Comparison of ENCODE assay signal across 8 cellular contexts in the genomic region with DNA sequence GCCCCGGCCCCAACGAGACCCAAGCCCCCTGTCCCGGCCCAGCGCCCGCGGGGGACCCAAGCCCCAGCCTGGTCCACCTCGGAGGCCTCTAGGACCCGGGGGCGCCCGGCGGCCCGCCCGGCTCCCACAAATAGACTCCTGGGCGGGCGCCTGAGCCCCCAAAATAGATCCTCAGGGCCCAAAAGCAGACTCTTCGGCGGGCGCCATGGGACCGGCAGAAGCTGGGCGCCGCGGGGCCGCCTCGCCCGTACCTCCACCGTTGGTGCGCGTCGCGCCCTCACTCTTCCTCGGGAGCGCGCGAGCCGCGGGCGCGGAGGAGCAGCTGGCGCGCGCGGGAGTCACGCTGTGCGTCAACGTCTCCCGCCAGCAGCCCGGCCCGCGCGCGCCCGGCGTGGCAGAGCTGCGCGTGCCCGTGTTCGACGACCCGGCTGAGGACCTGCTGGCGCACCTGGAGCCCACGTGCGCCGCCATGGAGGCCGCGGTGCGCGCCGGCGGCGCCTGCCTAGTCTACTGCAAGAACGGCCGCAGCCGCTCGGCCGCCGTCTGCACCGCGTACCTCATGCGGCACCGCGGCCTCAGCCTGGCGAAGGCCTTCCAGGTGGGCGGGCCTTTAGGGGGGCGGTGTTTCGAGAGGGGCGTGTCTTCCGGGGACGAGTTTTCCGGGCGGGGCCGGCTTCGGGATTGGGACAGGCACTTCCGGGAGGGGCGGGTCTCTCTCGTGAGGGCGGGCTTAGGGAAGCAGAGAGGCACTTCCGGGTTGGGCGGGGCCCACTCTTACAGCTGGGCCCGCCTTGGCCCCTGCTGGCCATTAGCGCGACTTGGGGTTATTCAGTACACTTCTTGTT. TPM values are rescaled to one million over a fixed set of nuclear protein-coding genes. Genes with fewer than 3 reads are reported as not detected.
DNase-seq lines count a peak whose midpoint lies in the region; ATAC-seq, FAIRE-seq and TF ChIP-seq lines count a peak whose summit lies in the region.

No MANE protein-coding gene starts in this region.

- H3K79me2 ChIP-seq in Loucy (ENCODE audit: insufficient read depth, low read length) (peaks cover 76% of the 10 kb centered on the region), neural cell (replicated peaks; ENCODE audit: insufficient read depth, low read length) (no peaks in the 10 kb centered on the region)

- H3K27me3 ChIP-seq in Loucy (ENCODE audit: insufficient read depth, low read length, poor library complexity, severe bottlenecking) (no peaks in the 10 kb centered on the region), RWPE2 (ENCODE audit: insufficient read depth, poor library complexity, severe bottlenecking) (no peaks in the 10 kb centered on the region), neural cell (ENCODE audit: insufficient read depth, low read depth, low read length) (no peaks in the 10 kb centered on the region)

- TF ChIP-seq CTCF in Loucy (conservative IDR thresholded peaks at IDR 0.05; ENCODE audit: low read length) = 0 out of 2 replicates have a peak, but pooled peaks have one; percentile 18
- TF ChIP-seq CTCF in RWPE2 (IDR thresholded peaks at IDR 0.05; ENCODE audit: poor library complexity, severe bottlenecking) = peak; percentile 18
- TF ChIP-seq CTCF in fibroblast of the aortic adventitia (IDR thresholded peaks at IDR 0.05; ENCODE audit: insufficient read depth, low read length) = peak; percentile 40
- TF ChIP-seq CTCF in neural cell (IDR thresholded peaks at IDR 0.05; ENCODE audit: poor library complexity, severe bottlenecking) = peak; percentile 35

- peak; percentile 68 for ATAC-seq in RWPE2 (ENCODE audit: low read depth)
- peak; percentile 64 for ATAC-seq in stimulated activated naive CD8-positive, alpha-beta T cell treated with anti-CD3 and anti-CD28 coated beads, Interleukin-15, amount 100 ng/mL, for 72 hours

- H3K4me1 ChIP-seq in Loucy (ENCODE audit: insufficient read depth, low read length, poor library complexity, severe bottlenecking) = peaks cover 47% of the 10 kb centered on the region
- peaks cover 20% of the 10 kb centered on the region for H3K4me1 ChIP-seq in RWPE2 (ENCODE audit: insufficient read depth, poor library complexity, severe bottlenecking)

- DNase-seq in ELR (ENCODE audit: low read depth) (peak; percentile 99), H54 (ENCODE audit: insufficient read length, low spot score) (peak; percentile 78), RWPE2 (ENCODE audit: low spot score) (peak; percentile 98), fibroblast of the aortic adventitia (ENCODE audit: low read depth) (peak; percentile 96)
- DNase-seq in activated effector memory CD4-positive, alpha-beta T cell treated with Interleukin-2 at 50 U/mL for 16 hours = peak; percentile 99
- peak; percentile 99 for DNase-seq in stimulated activated naive CD8-positive, alpha-beta T cell treated with anti-CD3 and anti-CD28 coated beads, Interleukin-15, amount 100 ng/mL, for 72 hours

- H3K9ac ChIP-seq in Loucy (ENCODE audit: low read depth, low read length, poor library complexity, severe bottlenecking) (peak overlapping the region; percentile 98), neural cell (ENCODE audit: low read length) (peak overlapping the region; percentile 91)

- H3F3A ChIP-seq in Loucy (ENCODE audit: low read depth) (no peaks in the 10 kb centered on the region), neural cell (ENCODE audit: insufficient read depth, low read length, poor library complexity, severe bottlenecking) (no peaks in the 10 kb centered on the region)

- peak overlapping the region; percentile 79 for H3K27ac ChIP-seq in RWPE2 (ENCODE audit: poor library complexity, severe bottlenecking)
- peak overlapping the region; percentile 92 for H3K27ac ChIP-seq in neural cell (ENCODE audit: low read length)

- peaks cover 83% of the 10 kb centered on the region for H3K4me1 Mint-ChIP-seq in stimulated activated naive CD8-positive, alpha-beta T cell treated with anti-CD3 and anti-CD28 coated beads, Interleukin-15, amount 100 ng/mL, for 72 hours

- peak; percentile 61 for TF ChIP-seq POLR2A in H54 (IDR thresholded peaks at IDR 0.05; ENCODE audit: low read depth, low read length)

- TF ChIP-seq RAD21 in neural cell (conservative IDR thresholded peaks at IDR 0.05) = no peak

- peak overlapping the region; percentile 63 for H2AFZ ChIP-seq in Loucy (ENCODE audit: low read length)
- peak overlapping the region; percentile 40 for H2AFZ ChIP-seq in neural cell (ENCODE audit: low read depth, low read length)

- H3K4me3 Mint-ChIP-seq in stimulated activated naive CD8-positive, alpha-beta T cell treated with anti-CD3 and anti-CD28 coated beads, Interleukin-15, amount 100 ng/mL, for 72 hours = peak overlapping the region; percentile 89 to 96

- H3K9me3 ChIP-seq in Loucy (ENCODE audit: insufficient read depth, low read depth, low read length) (no peaks in the 10 kb centered on the region), RWPE2 (ENCODE audit: severe bottlenecking) (no peaks in the 10 kb centered on the region), neural cell (ENCODE audit: low read length) (no peaks in the 10 kb centered on the region)

- H4K20me1 ChIP-seq in Loucy (ENCODE audit: insufficient read depth, low read length, poor library complexity, severe bottlenecking) (peaks cover 25% of the 10 kb centered on the region), neural cell (ENCODE audit: insufficient read depth) (no peaks in the 10 kb centered on the region)

- peak overlapping the region; percentile 87 for H3K4me3 ChIP-seq in Loucy (ENCODE audit: low read length, poor library complexity, severe bottlenecking)
- H3K4me3 ChIP-seq in RWPE2 (ENCODE audit: severe bottlenecking) = peak overlapping the region; percentile 82
- H3K4me3 ChIP-seq in fibroblast of the aortic adventitia (ENCODE audit: low read depth, low read length) = peak overlapping the region; percentile 74
- peak overlapping the region; percentile 91 for H3K4me3 ChIP-seq in neural cell (ENCODE audit: low read length)

- no peaks in the 10 kb centered on the region for H3K9me3 Mint-ChIP-seq in stimulated activated naive CD8-positive, alpha-beta T cell treated with anti-CD3 and anti-CD28 coated beads, Interleukin-15, amount 100 ng/mL, for 72 hours

- H3K9me2 ChIP-seq in Loucy (replicated peaks; ENCODE audit: low read depth, low read length) = no peaks in the 10 kb centered on the region
- H3K9me2 ChIP-seq in neural cell (ENCODE audit: insufficient read depth, low read length) = no peaks in the 10 kb centered on the region

- peak overlapping the region; percentile 94 to 96 for H3K27ac Mint-ChIP-seq in stimulated activated naive CD8-positive, alpha-beta T cell treated with anti-CD3 and anti-CD28 coated beads, Interleukin-15, amount 100 ng/mL, for 72 hours

- no peaks in the 10 kb centered on the region for H3K27me3 Mint-ChIP-seq in stimulated activated naive CD8-positive, alpha-beta T cell treated with anti-CD3 and anti-CD28 coated beads, Interleukin-15, amount 100 ng/mL, for 72 hours

- peak; percentile 80 for TF ChIP-seq EP300 in neural cell (conservative IDR thresholded peaks at IDR 0.05; ENCODE audit: poor library complexity, severe bottlenecking)

- no peak for FAIRE-seq in H54 (lab: Jason Lieb, UNC)

- H3K36me3 ChIP-seq in Loucy (ENCODE audit: insufficient read depth, low read length) (peaks cover 4% of the 10 kb centered on the region; the same call in 1 of the 2 replicates), RWPE2 (ENCODE audit: low read depth) (no peaks in the 10 kb centered on the region), neural cell (ENCODE audit: insufficient read depth, low read length) (no peaks in the 10 kb centered on the region)

- peak overlapping the region; percentile 89 for H3K4me2 ChIP-seq in Loucy (ENCODE audit: low read depth, low read length, poor library complexity, severe bottlenecking)
- H3K4me2 ChIP-seq in neural cell (ENCODE audit: low read length) = peak overlapping the region; percentile 57

TF ChIP-seq in neural cell, 6 proteins besides CTCF, POLR2A, EP300 and RAD21:
- TF ChIP-seq, protein P1, sequence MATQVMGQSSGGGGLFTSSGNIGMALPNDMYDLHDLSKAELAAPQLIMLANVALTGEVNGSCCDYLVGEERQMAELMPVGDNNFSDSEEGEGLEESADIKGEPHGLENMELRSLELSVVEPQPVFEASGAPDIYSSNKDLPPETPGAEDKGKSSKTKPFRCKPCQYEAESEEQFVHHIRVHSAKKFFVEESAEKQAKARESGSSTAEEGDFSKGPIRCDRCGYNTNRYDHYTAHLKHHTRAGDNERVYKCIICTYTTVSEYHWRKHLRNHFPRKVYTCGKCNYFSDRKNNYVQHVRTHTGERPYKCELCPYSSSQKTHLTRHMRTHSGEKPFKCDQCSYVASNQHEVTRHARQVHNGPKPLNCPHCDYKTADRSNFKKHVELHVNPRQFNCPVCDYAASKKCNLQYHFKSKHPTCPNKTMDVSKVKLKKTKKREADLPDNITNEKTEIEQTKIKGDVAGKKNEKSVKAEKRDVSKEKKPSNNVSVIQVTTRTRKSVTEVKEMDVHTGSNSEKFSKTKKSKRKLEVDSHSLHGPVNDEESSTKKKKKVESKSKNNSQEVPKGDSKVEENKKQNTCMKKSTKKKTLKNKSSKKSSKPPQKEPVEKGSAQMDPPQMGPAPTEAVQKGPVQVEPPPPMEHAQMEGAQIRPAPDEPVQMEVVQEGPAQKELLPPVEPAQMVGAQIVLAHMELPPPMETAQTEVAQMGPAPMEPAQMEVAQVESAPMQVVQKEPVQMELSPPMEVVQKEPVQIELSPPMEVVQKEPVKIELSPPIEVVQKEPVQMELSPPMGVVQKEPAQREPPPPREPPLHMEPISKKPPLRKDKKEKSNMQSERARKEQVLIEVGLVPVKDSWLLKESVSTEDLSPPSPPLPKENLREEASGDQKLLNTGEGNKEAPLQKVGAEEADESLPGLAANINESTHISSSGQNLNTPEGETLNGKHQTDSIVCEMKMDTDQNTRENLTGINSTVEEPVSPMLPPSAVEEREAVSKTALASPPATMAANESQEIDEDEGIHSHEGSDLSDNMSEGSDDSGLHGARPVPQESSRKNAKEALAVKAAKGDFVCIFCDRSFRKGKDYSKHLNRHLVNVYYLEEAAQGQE (IDR thresholded peaks at IDR 0.05; ENCODE audit: borderline replicate concordance) = peak; percentile 12
- TF ChIP-seq POLR2AphosphoS5 (IDR thresholded peaks at IDR 0.05) (peak; percentile 70), TAF1 (IDR thresholded peaks at IDR 0.05; ENCODE audit: low read depth) (no peak), SMC3 (conservative IDR thresholded peaks at IDR 0.05; ENCODE audit: poor library complexity) (peak; percentile 30), MXI1 (conservative IDR thresholded peaks at IDR 0.05; ENCODE audit: poor library complexity, severe bottlenecking) (peak; percentile 100)

RNA-seq across cellular contexts. Expression of a gene that starts 0.5 kb away (rescaled TPM):
- 3.6 and 6.1 TPM in 2 replicates for total RNA-seq in fibroblast of the aortic adventitia (ENCODE audit: low replicate concordance)
- 20.3 and 26.6 TPM in 2 replicates for polyA plus RNA-seq in neural cell
- 8.5 and 11.2 TPM in 2 replicates for polyA minus RNA-seq in neural cell

RNA-seq across cellular contexts. Expression of a gene that starts 2.9 kb away (rescaled TPM):
- 10.7 and 11.0 TPM in 2 replicates for total RNA-seq in fibroblast of the aortic adventitia (ENCODE audit: low replicate concordance)
- 6.6 and 16.6 TPM in 2 replicates for polyA plus RNA-seq in neural cell
- 9.5 and 10.0 TPM in 2 replicates for polyA minus RNA-seq in neural cell

RNA-seq across cellular contexts. Expression of a gene that starts 7.6 kb away (rescaled TPM):
- total RNA-seq in fibroblast of the aortic adventitia (ENCODE audit: low replicate concordance) = 11.3 and 12.7 TPM in 2 replicates
- polyA plus RNA-seq in neural cell = 16.1 and 23.3 TPM in 2 replicates
- polyA minus RNA-seq in neural cell = 9.3 and 10.5 TPM in 2 replicates

RNA-seq across cellular contexts. Expression of a gene that starts 25.8 kb away (rescaled TPM):
- total RNA-seq in fibroblast of the aortic adventitia (ENCODE audit: low replicate concordance) = 14.3 and 44.2 TPM in 2 replicates
- 120 and 138 TPM in 2 replicates for polyA plus RNA-seq in neural cell
- 44.2 and 52.8 TPM in 2 replicates for polyA minus RNA-seq in neural cell

Comparison
In these comparisons a context has a peak if more than half of its experiments do, and no peak if none do; other contexts are left out.
1. Peak in every context shown above with its lines: DNase-seq, ATAC-seq, H3K4me3 ChIP-seq and H3K27ac ChIP-seq.